ENCODE assay signal across 8 cellular contexts in the genomic region with DNA sequence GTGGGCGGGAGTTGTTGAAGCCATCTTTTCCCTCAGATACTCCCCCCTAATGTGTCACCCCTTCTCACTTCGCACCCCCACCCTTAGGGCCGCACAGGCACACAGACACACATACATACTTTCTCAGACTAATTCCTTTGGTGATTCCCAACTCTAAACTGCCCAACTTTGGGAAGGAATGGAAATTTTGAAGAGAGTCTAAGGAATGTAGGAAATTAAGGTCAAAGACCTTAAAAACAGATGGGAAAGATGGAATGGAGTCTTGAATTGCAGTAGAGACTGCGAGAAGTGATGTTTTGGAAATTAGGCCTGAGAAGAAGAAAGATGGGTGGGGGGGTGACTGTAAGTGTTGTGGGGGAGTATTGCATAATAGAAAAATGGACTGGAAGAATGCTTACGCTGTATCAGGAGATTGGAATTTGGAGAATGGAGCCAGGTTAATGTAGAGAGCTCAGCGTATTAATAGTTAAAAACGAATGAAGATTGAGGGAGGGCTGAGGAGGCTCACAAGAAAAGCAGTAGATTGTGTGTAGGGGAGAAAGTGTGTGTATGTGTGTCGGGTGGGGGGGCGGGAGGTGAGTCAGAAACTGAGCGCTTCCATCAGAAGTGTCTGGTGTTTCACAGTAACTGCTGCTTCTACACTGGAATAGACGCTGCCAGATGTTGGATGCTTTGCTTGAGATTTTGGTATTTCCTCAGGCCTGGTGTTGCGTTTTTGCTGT. TPM values are rescaled to one million over a fixed set of nuclear protein-coding genes. Genes with fewer than 3 reads are reported as not detected.
DNase-seq lines count a peak whose midpoint lies in the region; ATAC-seq lines count a peak whose summit lies in the region.

No MANE protein-coding gene starts in this region.

- no peak for ATAC-seq in CD4-positive, CD25-positive, alpha-beta regulatory T cell (ENCODE audit: low read depth in 2 of 2)
- peak; percentile 50 for ATAC-seq in stimulated activated effector memory CD8-positive, alpha-beta T cell treated with anti-CD3 and anti-CD28 coated beads, Interleukin-12 subunit alpha, Interleukin-12 subunit beta, amount 100 ng/mL, for 72 hours
- no peak for ATAC-seq in HG02973 (IDR thresholded peaks at IDR 0.05; ENCODE audit: unreplicated experiment)

- H3K36me3 ChIP-seq in CD4-positive, CD25-positive, alpha-beta regulatory T cell (ENCODE audit: control insufficient read depth, insufficient read depth, low read length) = peaks cover 5% of the 10 kb centered on the region
- H3K36me3 ChIP-seq in KOPT-K1 (ENCODE audit: insufficient read depth, low read length) (peaks cover 37% of the 10 kb centered on the region), iPS-18a (ENCODE audit: control insufficient read depth, low read depth, low read length) (peaks cover 21% of the 10 kb centered on the region)

- H3K9me3 ChIP-seq in CD4-positive, CD25-positive, alpha-beta regulatory T cell (ENCODE audit: control insufficient read depth in 2 of 2, low read length in 2 of 2) = no peaks in the 10 kb centered on the region
- H3K9me3 ChIP-seq in KOPT-K1 (ENCODE audit: insufficient read depth, low read length, poor library complexity, severe bottlenecking) (no peaks in the 10 kb centered on the region), iPS-18a (ENCODE audit: control insufficient read depth, low read depth, low read length) (no peaks in the 10 kb centered on the region)

- peak in 1 of 3 donors; percentile 41 for DNase-seq in CD4-positive, CD25-positive, alpha-beta regulatory T cell
- no peak for DNase-seq in stimulated activated effector memory CD8-positive, alpha-beta T cell treated with anti-CD3 and anti-CD28 coated beads, Interleukin-12 subunit alpha, Interleukin-12 subunit beta, amount 100 ng/mL, for 72 hours (ENCODE audit: low spot score in 2 of 2)
- DNase-seq in NCI-H748 treated with DMSO at 0.1 percent for 48 hours (lab: John Stamatoyannopoulos, UW) (no peak), DMS114 treated with DMSO at 0.1 percent for 48 hours (lab: John Stamatoyannopoulos, UW; ENCODE audit: unreplicated experiment) (no peak)

- peak overlapping the region; percentile 95 to 99 (median 98) for H3K4me3 Mint-ChIP-seq in CD4-positive, CD25-positive, alpha-beta regulatory T cell
- H3K4me3 Mint-ChIP-seq in activated naive CD4-positive, alpha-beta T cell treated with anti-CD3 and anti-CD28 coated beads, Interleukin-2, amount 50 U/mL, for 24 hours = peak overlapping the region; percentile 100
- H3K4me3 Mint-ChIP-seq in stimulated activated effector memory CD8-positive, alpha-beta T cell treated with anti-CD3 and anti-CD28 coated beads, Interleukin-12 subunit alpha, Interleukin-12 subunit beta, amount 100 ng/mL, for 72 hours = peak overlapping the region; percentile 98

- peaks cover 16% of the 10 kb centered on the region for H3K36me3 Mint-ChIP-seq in CD4-positive, CD25-positive, alpha-beta regulatory T cell
- peaks cover 11% of the 10 kb centered on the region for H3K36me3 Mint-ChIP-seq in activated naive CD4-positive, alpha-beta T cell treated with anti-CD3 and anti-CD28 coated beads, Interleukin-2, amount 50 U/mL, for 24 hours
- peaks cover 62% of the 10 kb centered on the region for H3K36me3 Mint-ChIP-seq in stimulated activated effector memory CD8-positive, alpha-beta T cell treated with anti-CD3 and anti-CD28 coated beads, Interleukin-12 subunit alpha, Interleukin-12 subunit beta, amount 100 ng/mL, for 72 hours

- no peak overlapping the region for H3K27ac ChIP-seq in CD4-positive, CD25-positive, alpha-beta regulatory T cell (ENCODE audit: insufficient read depth, low read length, poor library complexity, severe bottlenecking)
- peak overlapping the region; percentile 82 for H3K27ac ChIP-seq in KOPT-K1 (ENCODE audit: low read depth, low read length, poor library complexity, severe bottlenecking)
- H3K27ac ChIP-seq in iPS-18a (ENCODE audit: low read length) = no peak overlapping the region

- peak overlapping the region; percentile 95 for H3K4me3 ChIP-seq in CD4-positive, CD25-positive, alpha-beta regulatory T cell (ENCODE audit: low read depth, low read length)
- peak overlapping the region; percentile 100 for H3K4me3 ChIP-seq in iPS-18a (ENCODE audit: low read length)

- H3K27ac Mint-ChIP-seq in CD4-positive, CD25-positive, alpha-beta regulatory T cell = peak overlapping the region; percentile 76 to 99 (median 97)
- H3K27ac Mint-ChIP-seq in activated naive CD4-positive, alpha-beta T cell treated with anti-CD3 and anti-CD28 coated beads, Interleukin-2, amount 50 U/mL, for 24 hours = peak overlapping the region; percentile 99
- H3K27ac Mint-ChIP-seq in stimulated activated effector memory CD8-positive, alpha-beta T cell treated with anti-CD3 and anti-CD28 coated beads, Interleukin-12 subunit alpha, Interleukin-12 subunit beta, amount 100 ng/mL, for 72 hours = peak overlapping the region; percentile 98

- peaks cover 32% of the 10 kb centered on the region for H3K4me1 ChIP-seq in CD4-positive, CD25-positive, alpha-beta regulatory T cell (ENCODE audit: control insufficient read depth, insufficient read depth, low read length, poor library complexity, severe bottlenecking)
- H3K4me1 ChIP-seq in iPS-18a (ENCODE audit: control insufficient read depth, low read depth, low read length) = peaks cover 10% of the 10 kb centered on the region

- no peaks in the 10 kb centered on the region for H3K9me3 Mint-ChIP-seq in CD4-positive, CD25-positive, alpha-beta regulatory T cell
- H3K9me3 Mint-ChIP-seq in activated naive CD4-positive, alpha-beta T cell treated with anti-CD3 and anti-CD28 coated beads, Interleukin-2, amount 50 U/mL, for 24 hours = no peaks in the 10 kb centered on the region
- H3K9me3 Mint-ChIP-seq in stimulated activated effector memory CD8-positive, alpha-beta T cell treated with anti-CD3 and anti-CD28 coated beads, Interleukin-12 subunit alpha, Interleukin-12 subunit beta, amount 100 ng/mL, for 72 hours = no peaks in the 10 kb centered on the region

- peak overlapping the region; percentile 99 for H3K9ac ChIP-seq in iPS-18a (ENCODE audit: low read length)

- peaks cover 28 to 65% (median 40%) of the 10 kb centered on the region in 4 donors for H3K4me1 Mint-ChIP-seq in CD4-positive, CD25-positive, alpha-beta regulatory T cell
- peaks cover 53% of the 10 kb centered on the region for H3K4me1 Mint-ChIP-seq in activated naive CD4-positive, alpha-beta T cell treated with anti-CD3 and anti-CD28 coated beads, Interleukin-2, amount 50 U/mL, for 24 hours
- H3K4me1 Mint-ChIP-seq in stimulated activated effector memory CD8-positive, alpha-beta T cell treated with anti-CD3 and anti-CD28 coated beads, Interleukin-12 subunit alpha, Interleukin-12 subunit beta, amount 100 ng/mL, for 72 hours = peaks cover 45% of the 10 kb centered on the region

- H3K27me3 Mint-ChIP-seq in CD4-positive, CD25-positive, alpha-beta regulatory T cell = peaks cover 14% of the 10 kb centered on the region
- no peaks in the 10 kb centered on the region for H3K27me3 Mint-ChIP-seq in activated naive CD4-positive, alpha-beta T cell treated with anti-CD3 and anti-CD28 coated beads, Interleukin-2, amount 50 U/mL, for 24 hours

- H3K27me3 ChIP-seq in CD4-positive, CD25-positive, alpha-beta regulatory T cell (ENCODE audit: control insufficient read depth, insufficient read depth, low read length) = no peaks in the 10 kb centered on the region
- no peaks in the 10 kb centered on the region for H3K27me3 ChIP-seq in iPS-18a (ENCODE audit: control insufficient read depth, insufficient read depth, low read length)

RNA-seq across cellular contexts. Expression of gene PIP5K1A, which starts 1.7 kb away (rescaled TPM):
- 60.3 TPM for total RNA-seq in CD4-positive, CD25-positive, alpha-beta regulatory T cell
- 10 to 100 TPM; 12.0 to 17.5 (median 15.1) TPM for polyA plus RNA-seq in CD4-positive, CD25-positive, alpha-beta regulatory T cell

RNA-seq across cellular contexts. Expression of gene VPS72, which starts 10.0 kb away (rescaled TPM):
- 41.8 TPM for total RNA-seq in CD4-positive, CD25-positive, alpha-beta regulatory T cell
- 100 to 1,000 TPM in 1 of 4 donors, 10 to 100 TPM in 3; 83.0 to 101 (median 95.0) TPM for polyA plus RNA-seq in CD4-positive, CD25-positive, alpha-beta regulatory T cell

RNA-seq across cellular contexts. Expression of gene TMOD4, which starts 24.2 kb away (rescaled TPM):
- total RNA-seq in CD4-positive, CD25-positive, alpha-beta regulatory T cell = 3.3 TPM
- polyA plus RNA-seq in CD4-positive, CD25-positive, alpha-beta regulatory T cell = not detected

RNA-seq across cellular contexts. Expression of gene SCNM1, which starts 34.1 kb away (rescaled TPM):
- 51.0 TPM for total RNA-seq in CD4-positive, CD25-positive, alpha-beta regulatory T cell
- 100 to 1,000 TPM in 1 of 4 donors, 10 to 100 TPM in 3; 74.3 to 104 (median 90.5) TPM for polyA plus RNA-seq in CD4-positive, CD25-positive, alpha-beta regulatory T cell

RNA-seq across cellular contexts. Expression of gene LYSMD1, which starts 34.3 kb away (rescaled TPM):
- 0.54 TPM for total RNA-seq in CD4-positive, CD25-positive, alpha-beta regulatory T cell
- polyA plus RNA-seq in CD4-positive, CD25-positive, alpha-beta regulatory T cell = under 1 TPM in 3 of 4 donors, not detected in 1; 0.14 to 0.18 (median 0.14) TPM
